18 cellular contexts compared by ENCODE assay signal in genomic region chr22:26885441-26886261, GRCh38.
A peak's percentile ranks its signal among the peaks of the same experiment; 100 is the strongest.
DNase-seq lines count a peak whose midpoint lies in the region; ATAC-seq and TF ChIP-seq lines count a peak whose summit lies in the region.
"Had no signal": no experiment of that assay in that cellular context is flagged by ENCODE, and none has a peak within 500 bp of the region (broad histone marks: within the 10 kb centered on the region; RNA-seq: fewer than 3 reads in every experiment).

No MANE protein-coding gene starts in this region.

- H3K27me3 Mint-ChIP-seq in activated CD4-positive, alpha-beta T cell treated with anti-CD3 and anti-CD28 coated beads, Interleukin-2, amount 10 ng/mL, durations not matched to agents 24 days and 14 days, result no peaks in the 10 kb centered on the region
- H3K27me3 Mint-ChIP-seq in mesothelial cell of epicardium (ENCODE audit: low read depth) (no peaks in the 10 kb centered on the region), CD14-positive monocyte (ENCODE audit: low read depth in 3 of 3) (peaks cover 0 to 6% (median 0%) of the 10 kb centered on the region in 3 donors)

- H3K36me3 ChIP-seq in ascending aorta (no peaks in the 10 kb centered on the region), tibial artery (no peaks in the 10 kb centered on the region)
- H3K36me3 ChIP-seq: HAP-1 had no signal

- no peak overlapping the region for H3K27ac Mint-ChIP-seq in activated CD4-positive, alpha-beta T cell treated with anti-CD3 and anti-CD28 coated beads, Interleukin-2, amount 10 ng/mL, durations not matched to agents 24 days and 14 days
- H3K27ac Mint-ChIP-seq in mesothelial cell of epicardium, result peak overlapping the region; percentile 34
- H3K27ac Mint-ChIP-seq in CD14-positive monocyte, result no peak overlapping the region

- no peaks in the 10 kb centered on the region for H3K36me3 Mint-ChIP-seq in activated CD4-positive, alpha-beta T cell treated with anti-CD3 and anti-CD28 coated beads, Interleukin-2, amount 10 ng/mL, durations not matched to agents 24 days and 14 days (ENCODE audit: low read depth)
- H3K36me3 Mint-ChIP-seq in mesothelial cell of epicardium (no peaks in the 10 kb centered on the region), CD14-positive monocyte (no peaks in the 10 kb centered on the region)

- no peak for ATAC-seq in GM18868 (IDR thresholded peaks at IDR 0.05; ENCODE audit: unreplicated experiment)
- ATAC-seq: Panc1 had no signal

- intact Hi-C loops in activated CD4-positive, alpha-beta T cell treated with anti-CD3 and anti-CD28 coated beads, Interleukin-2, amount 10 ng/mL, durations not matched to agents 24 days and 14 days (cut with micrococcal nuclease), result no loop called here
- intact Hi-C loops in ascending aorta (cut with DNase I), result loop anchor here (2.0 to 10.0 kb wide), 5 partner anchors 137 to 629 kb away; no protein-coding TSS in a partner anchor
- intact Hi-C loops in tibial artery (cut with DNase I; ENCODE audit: low total_unique reads), result no loop called here
- intact Hi-C loops in CD14-positive monocyte (cut with micrococcal nuclease), result no loop called here

- H3K4me1 Mint-ChIP-seq in activated CD4-positive, alpha-beta T cell treated with anti-CD3 and anti-CD28 coated beads, Interleukin-2, amount 10 ng/mL, durations not matched to agents 24 days and 14 days, result no peaks in the 10 kb centered on the region
- H3K4me1 Mint-ChIP-seq in mesothelial cell of epicardium (peaks cover 22% of the 10 kb centered on the region), CD14-positive monocyte (no peaks in the 10 kb centered on the region)

- peak overlapping the region; percentile 87 to 95 for H3K27ac ChIP-seq in ascending aorta
- peak overlapping the region; percentile 75 to 77 for H3K27ac ChIP-seq in tibial artery
- H3K27ac ChIP-seq: 22Rv1 had no signal

- H3K27me3 ChIP-seq in ascending aorta (no peaks in the 10 kb centered on the region), tibial artery (no peaks in the 10 kb centered on the region)

- H3K9me3 ChIP-seq in ascending aorta, result no peaks in the 10 kb centered on the region
- no peaks in the 10 kb centered on the region for H3K9me3 ChIP-seq in tibial artery
- H3K9me3 ChIP-seq: HAP-1 had no signal

- DNase-seq in activated CD4-positive, alpha-beta T cell treated with anti-CD3 and anti-CD28 coated beads, Interleukin-2, amount 10 ng/mL, durations not matched to agents 24 days and 14 days, result peak; percentile 26
- DNase-seq in activated CD4-positive, alpha-beta T cell treated with anti-CD3 and anti-CD28 coated beads, Interleukin-2, amount 50 U/mL, for 1 hour, result no peak
- no peak for DNase-seq in ascending aorta (ENCODE audit: low spot score in 2 of 2)
- DNase-seq in mesothelial cell of epicardium (ENCODE audit: low spot score in 2 of 2, unreplicated experiment in 2 of 2), result no peak
- DNase-seq in tibial artery, result no peak
- no peak for DNase-seq in SW 1271 (lab: John Stamatoyannopoulos, UW)
- DNase-seq in CD14-positive monocyte (ENCODE audit: low spot score), result no peak
- DNase-seq: KBM-7, NCI-H1105, NCI-H187 treated with DMSO at 0.1 percent for 48 hours, NCI-H2171, NCI-H446 treated with DMSO at 0.1 percent for 48 hours, NCI-H82, SIG-M5 had no signal

- H3K4me3 Mint-ChIP-seq in activated CD4-positive, alpha-beta T cell treated with anti-CD3 and anti-CD28 coated beads, Interleukin-2, amount 10 ng/mL, durations not matched to agents 24 days and 14 days, result no peak overlapping the region
- H3K4me3 Mint-ChIP-seq in mesothelial cell of epicardium (no peak overlapping the region), CD14-positive monocyte (no peak overlapping the region)

- H3K4me3 ChIP-seq in ascending aorta, result no peak overlapping the region
- no peak overlapping the region for H3K4me3 ChIP-seq in tibial artery
- H3K4me3 ChIP-seq: HAP-1 had no signal

- peaks cover 0 to 48% of the 10 kb centered on the region in 2 donors for H3K4me1 ChIP-seq in ascending aorta
- peaks cover 6 to 76% (median 40%) of the 10 kb centered on the region in 4 donors for H3K4me1 ChIP-seq in tibial artery
- H3K4me1 ChIP-seq: HAP-1 had no signal

- no peaks in the 10 kb centered on the region for H3K9me3 Mint-ChIP-seq in activated CD4-positive, alpha-beta T cell treated with anti-CD3 and anti-CD28 coated beads, Interleukin-2, amount 10 ng/mL, durations not matched to agents 24 days and 14 days
- H3K9me3 Mint-ChIP-seq in mesothelial cell of epicardium (peaks cover 4% of the 10 kb centered on the region), CD14-positive monocyte (peaks cover 0 to 4% (median 0%) of the 10 kb centered on the region in 7 donors)

- TF ChIP-seq CTCF in ascending aorta (IDR thresholded peaks at IDR 0.05) (no peak), mesothelial cell of epicardium (IDR thresholded peaks at IDR 0.05; ENCODE audit: unreplicated experiment) (no peak), tibial artery (IDR thresholded peaks at IDR 0.05) (no peak), CD14-positive monocyte (IDR thresholded peaks at IDR 0.05) (no peak)
